8 cellular contexts compared by ENCODE assay signal in the genomic region with DNA sequence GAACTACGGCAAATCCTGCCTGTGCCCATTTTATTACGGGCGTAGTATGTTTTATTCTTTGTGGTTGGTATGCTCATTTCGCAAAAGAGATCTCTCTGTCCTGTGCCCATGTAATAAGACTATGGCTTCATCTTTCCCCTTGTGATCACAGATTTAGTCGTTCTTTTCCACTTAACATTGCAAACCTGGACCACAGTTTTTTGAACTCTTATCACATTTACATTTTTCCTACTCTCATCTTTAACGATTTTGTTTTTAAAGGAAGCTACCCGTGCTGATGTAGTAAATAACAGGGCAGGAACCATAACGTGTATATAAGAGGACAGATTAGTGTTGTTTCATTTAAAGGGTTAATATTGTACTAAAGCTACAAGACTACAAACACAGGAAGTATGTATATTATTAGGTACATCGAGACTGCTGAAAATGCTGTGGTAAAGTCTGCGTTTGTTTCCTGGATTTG. TPM values are rescaled to one million over a fixed set of nuclear protein-coding genes. Genes with fewer than 3 reads are reported as not detected.
DNase-seq lines count a peak whose midpoint lies in the region; ATAC-seq and TF ChIP-seq lines count a peak whose summit lies in the region.

No MANE protein-coding gene starts in this region.

- no peaks in the 10 kb centered on the region for H3K9me3 ChIP-seq in mononuclear cell (ENCODE audit: low read depth, low read length)

- H3K27me3 ChIP-seq in mononuclear cell (ENCODE audit: insufficient read depth, low read length): no peaks in the 10 kb centered on the region

- H3K4me1 ChIP-seq in mononuclear cell (ENCODE audit: insufficient read depth, low read length): peaks cover 29% of the 10 kb centered on the region

- peak; percentile 27 for DNase-seq in MV-4-11 (lab: John Stamatoyannopoulos, UW)
- DNase-seq in central memory CD4-positive, alpha-beta T cell: peak; percentile 15
- no peak for DNase-seq in stimulated activated CD4-positive, alpha-beta T cell treated with anti-CD3 and anti-CD28 coated beads, Interleukin-12 subunit alpha, Interleukin-12 subunit beta, amount 100 ng/mL, for 4 hours
- DNase-seq in LoVo (ENCODE audit: low spot score): no peak
- no peak for DNase-seq in stimulated activated naive CD4-positive, alpha-beta T cell treated with Interleukin-2 at 50 U/mL for 16 hours (lab: John Stamatoyannopoulos, UW)

- H3K4me3 ChIP-seq in GM12875 (ENCODE audit: low read depth, low read length): peak overlapping the region; percentile 69
- peak overlapping the region; percentile 78 for H3K4me3 ChIP-seq in mononuclear cell (ENCODE audit: low read length)

- no peak for ATAC-seq in HG03039 (IDR thresholded peaks at IDR 0.05; ENCODE audit: unreplicated experiment)

- no peak for TF ChIP-seq CTCF in GM12875 (IDR thresholded peaks at IDR 0.05; ENCODE audit: borderline replicate concordance, insufficient read depth, low read depth, low read length)

RNA-seq across cellular contexts. Expression of a gene that starts 3.1 kb away (rescaled TPM):
- 186 TPM for total RNA-seq in mononuclear cell

Comparison
In these comparisons a context has a peak if more than half of its experiments do, and no peak if none do; other contexts are left out.
1. DNase-seq: peak in MV-4-11 (single experiment) and central memory CD4-positive, alpha-beta T cell (single experiment); none in stimulated activated CD4-positive, alpha-beta T cell treated with anti-CD3 and anti-CD28 coated beads, Interleukin-12 subunit alpha, Interleukin-12 subunit beta, amount 100 ng/mL, for 4 hours (single experiment), LoVo (single experiment) and stimulated activated naive CD4-positive, alpha-beta T cell treated with Interleukin-2 at 50 U/mL for 16 hours (single experiment).